23 cellular contexts compared by ENCODE assay signal in genomic region chr16:47503936-47504335, GRCh38. TPM values are rescaled to one million over a fixed set of nuclear protein-coding genes. Genes with fewer than 3 reads are reported as not detected.
DNase-seq lines count a peak whose midpoint lies in the region; ATAC-seq and TF ChIP-seq lines count a peak whose summit lies in the region.
"Had no signal": no experiment of that assay in that cellular context is flagged by ENCODE, and none has a peak within 500 bp of the region (broad histone marks: within the 10 kb centered on the region; RNA-seq: fewer than 3 reads in every experiment).

No MANE protein-coding gene starts in this region.

- TF ChIP-seq CTCF in adrenal gland (IDR thresholded peaks at IDR 0.05): no peak

- no peak overlapping the region for H3K4me3 ChIP-seq in BLaER1 treated with 17β-estradiol and CSF1 and Interleukin-3, amounts not matched to agents 10 nM and 100 nM
- no peak overlapping the region for H3K4me3 ChIP-seq in adrenal gland
- H3K4me3 ChIP-seq: pancreas, suprapubic skin had no signal

- TF ChIP-seq POLR2A in adrenal gland (IDR thresholded peaks at IDR 0.05): no peak

- peak overlapping the region in 6 of 11 experiments; percentile 74 to 88 (median 84); a peak in 7 of 22 replicates for H3K27ac ChIP-seq in BLaER1 treated with 17β-estradiol and CSF1 and Interleukin-3, amounts not matched to agents 10 nM and 100 nM
- H3K27ac ChIP-seq in adrenal gland: peak overlapping the region in 4 of 5 donors; percentile 53 to 77 (median 56)
- H3K27ac ChIP-seq: pancreas, suprapubic skin had no signal

- no peaks in the 10 kb centered on the region for H3K27me3 ChIP-seq in BLaER1 treated with 17β-estradiol and CSF1 and Interleukin-3, amounts not matched to agents 10 nM and 100 nM
- no peaks in the 10 kb centered on the region for H3K27me3 ChIP-seq in adrenal gland
- H3K27me3 ChIP-seq: pancreas, suprapubic skin had no signal

- H3K36me3 ChIP-seq in BLaER1 treated with 17β-estradiol and CSF1 and Interleukin-3, amounts not matched to agents 10 nM and 100 nM: peaks cover 59 to 71% (median 65%) of the 10 kb centered on the region in 11 experiments
- peaks cover 0 to 30% of the 10 kb centered on the region in 2 donors for H3K36me3 ChIP-seq in adrenal gland (replicated peaks in 1 of 2)

- H3K9me3 ChIP-seq in BLaER1 treated with 17β-estradiol and CSF1 and Interleukin-3, amounts not matched to agents 10 nM and 100 nM (replicated peaks in 1 of 11): peaks cover 0 to 10% (median 0%) of the 10 kb centered on the region in 11 experiments; a peak in 5 of 22 replicates
- no peaks in the 10 kb centered on the region for H3K9me3 ChIP-seq in adrenal gland (replicated peaks in 1 of 3)
- H3K9me3 ChIP-seq: pancreas, suprapubic skin had no signal

- H3K4me1 ChIP-seq in BLaER1 treated with 17β-estradiol and CSF1 and Interleukin-3, amounts not matched to agents 10 nM and 100 nM: peaks cover 20 to 39% (median 28%) of the 10 kb centered on the region in 10 experiments
- H3K4me1 ChIP-seq in adrenal gland (replicated peaks in 1 of 2): peaks cover 0 to 18% of the 10 kb centered on the region in 2 donors
- H3K4me1 ChIP-seq: pancreas, suprapubic skin had no signal

- 91 to 95% (median 93%) methylated on average over 1 of the region's 1 CpG for WGBS in adrenal gland, 4 donors

- DNase-seq in HPDE6-E6E7 (ENCODE audit: extremely low spot score): peak; percentile 37
- DNase-seq in adrenal gland: no peak
- DNase-seq in iris pigment epithelial cell (ENCODE audit: low read depth): peak; percentile 59
- DNase-seq in OCI-M2 (lab: John Stamatoyannopoulos, UW; ENCODE audit: unreplicated experiment): no peak
- DNase-seq in stimulated activated naive CD8-positive, alpha-beta T cell treated with anti-CD3 and anti-CD28 coated beads, Interleukin-15, Interleukin-2, amounts not matched to agents 100 U/mL and 50 U/mL, for 24 hours: no peak
- DNase-seq: activated CD4-positive, CD25-positive, alpha-beta regulatory T cell; activated CD8-positive, alpha-beta T cell treated with anti-CD3 and anti-CD28 coated beads, Interleukin-2, amount 10 ng/mL, durations not matched to agents 7 days and 5 days; central memory CD4-positive, alpha-beta T cell; COR-L47; effector memory CD4-positive, alpha-beta T cell; GDM1; Kasumi-1; NCI-H146; NCI-H2227 treated with DMSO at 0.1 percent for 48 hours; SIG-M5; stimulated activated CD4-positive, alpha-beta T cell treated with anti-CD3 and anti-CD28 coated beads, Interleukin-4, amount 100 ng/mL, for 4 hours; stimulated activated CD8-positive, alpha-beta memory T cell treated with anti-CD3 and anti-CD28 coated beads, Interleukin-4, amount 100 ng/mL, for 48 hours; T-helper 2 cell had no signal

- H3K4me2 ChIP-seq in BLaER1 treated with 17β-estradiol and CSF1 and Interleukin-3, amounts not matched to agents 10 nM and 100 nM: no peak overlapping the region

- intact Hi-C loops in adrenal gland (cut with DNase I): no loop called here

- no peaks in the 10 kb centered on the region for H4K20me1 ChIP-seq in BLaER1 treated with 17β-estradiol and CSF1 and Interleukin-3, amounts not matched to agents 10 nM and 100 nM

- H3K9ac ChIP-seq in BLaER1 treated with 17β-estradiol and CSF1 and Interleukin-3, amounts not matched to agents 10 nM and 100 nM: no peak overlapping the region

- ATAC-seq in HG02763 (IDR thresholded peaks at IDR 0.05; ENCODE audit: unreplicated experiment): no peak
- no peak for ATAC-seq in stimulated activated naive CD8-positive, alpha-beta T cell treated with anti-CD3 and anti-CD28 coated beads, Interleukin-15, Interleukin-2, amounts not matched to agents 100 U/mL and 50 U/mL, for 24 hours
- ATAC-seq in HG03045 (IDR thresholded peaks at IDR 0.05; ENCODE audit: unreplicated experiment): no peak
- ATAC-seq: activated CD8-positive, alpha-beta T cell treated with anti-CD3 and anti-CD28 coated beads, Interleukin-2, amount 10 ng/mL, durations not matched to agents 7 days and 5 days; pancreas had no signal

RNA-seq across cellular contexts. Expression of gene PHKB, which starts 42.8 kb away (rescaled TPM):
- total RNA-seq in adrenal gland: 100 to 1,000 TPM in 5 of 8 donors, 10 to 100 TPM in 3; 74.4 to 124 (median 108) TPM
- 100 to 1,000 TPM in 1 of 3 donors, 10 to 100 TPM in 2; 27.6 to 110 (median 29.2) TPM for polyA plus RNA-seq in adrenal gland

RNA-seq across cellular contexts. Expression of gene ITFG1, which starts 43.1 kb away (rescaled TPM):
- total RNA-seq in adrenal gland: 100 to 1,000 TPM in 2 of 8 donors, 10 to 100 TPM in 6; 55.6 to 116 (median 84.4) TPM
- 100 to 1,000 TPM in 1 of 3 donors, 10 to 100 TPM in 1, 1 to 10 TPM in 1; 8.4 to 246 (median 14.8) TPM for polyA plus RNA-seq in adrenal gland

Comparison
In these comparisons a context has a peak if more than half of its experiments do, and no peak if none do; other contexts are left out.
1. DNase-seq: peak in HPDE6-E6E7 (single experiment) and iris pigment epithelial cell (single experiment); none in adrenal gland (0 of 7), OCI-M2 (single experiment) and stimulated activated naive CD8-positive, alpha-beta T cell treated with anti-CD3 and anti-CD28 coated beads, Interleukin-15, Interleukin-2, amounts not matched to agents 100 U/mL and 50 U/mL, for 24 hours (single experiment).